ENCODE assay signal across 19 cellular contexts in genomic region chr11:130603585-130603906, GRCh38.
"Had no signal": no experiment of that assay in that cellular context is flagged by ENCODE, and none has a peak within 500 bp of the region (broad histone marks: within the 10 kb centered on the region; RNA-seq: fewer than 3 reads in every experiment).

No MANE protein-coding gene starts in this region.

- H3K4me3 Mint-ChIP-seq: activated naive CD4-positive, alpha-beta T cell treated with anti-CD3 and anti-CD28 coated beads, Interleukin-2, amount 10 ng/mL, durations not matched to agents 7 days and 5 days; activated naive CD8-positive, alpha-beta T cell treated with anti-CD3 and anti-CD28 coated beads, Interleukin-2, amount 10 ng/mL, durations not matched to agents 7 days and 5 days; activated T-cell treated with anti-CD3 and anti-CD28 coated beads, Interleukin-2, amount 50 U/mL, for 4 hours; T-helper 17 cell; WTC11 had no signal

- H3K27ac Mint-ChIP-seq: activated naive CD4-positive, alpha-beta T cell treated with anti-CD3 and anti-CD28 coated beads, Interleukin-2, amount 10 ng/mL, durations not matched to agents 7 days and 5 days; activated naive CD8-positive, alpha-beta T cell treated with anti-CD3 and anti-CD28 coated beads, Interleukin-2, amount 10 ng/mL, durations not matched to agents 7 days and 5 days; T-helper 17 cell; WTC11 had no signal

- DNase-seq: activated CD4-positive, alpha-beta T cell treated with anti-CD3 and anti-CD28 coated beads for 48 hours; activated CD4-positive, alpha-beta T cell treated with anti-CD3 and anti-CD28 coated beads, Interleukin-2, amount 50 U/mL, for 4 hours; activated CD4-positive, CD25-positive, alpha-beta regulatory T cell treated with anti-CD3 and anti-CD28 coated beads, Interleukin-2, amount 50 U/mL, for 72 hours; activated gamma-delta T cell; activated naive CD4-positive, alpha-beta T cell treated with anti-CD3 and anti-CD28 coated beads, Interleukin-2, amount 10 ng/mL, durations not matched to agents 7 days and 5 days; activated naive CD8-positive, alpha-beta T cell treated with anti-CD3 and anti-CD28 coated beads, Interleukin-2, amount 10 ng/mL, durations not matched to agents 7 days and 5 days; activated T-cell treated with anti-CD3 and anti-CD28 coated beads, Interleukin-2, amount 50 U/mL, for 4 hours; aorta; NCI-H1092; NCI-H1436; NCI-H1694 treated with DMSO at 0.1 percent for 48 hours; NCI-H510A treated with DMSO at 0.1 percent for 48 hours; PC-9; SIG-M5; T-helper 17 cell; T-helper 9 cell had no signal

- H3K4me2 ChIP-seq: KMS-11, PC-9 had no signal

- H3K36me3 Mint-ChIP-seq: activated naive CD4-positive, alpha-beta T cell treated with anti-CD3 and anti-CD28 coated beads, Interleukin-2, amount 10 ng/mL, durations not matched to agents 7 days and 5 days; activated naive CD8-positive, alpha-beta T cell treated with anti-CD3 and anti-CD28 coated beads, Interleukin-2, amount 10 ng/mL, durations not matched to agents 7 days and 5 days; WTC11 had no signal

- H3K9me3 Mint-ChIP-seq: activated naive CD4-positive, alpha-beta T cell treated with anti-CD3 and anti-CD28 coated beads, Interleukin-2, amount 10 ng/mL, durations not matched to agents 7 days and 5 days; activated T-cell treated with anti-CD3 and anti-CD28 coated beads, Interleukin-2, amount 50 U/mL, for 4 hours; WTC11 had no signal

- ATAC-seq: activated T-cell treated with anti-CD3 and anti-CD28 coated beads, Interleukin-2, amount 50 U/mL, for 4 hours; HepG2; T-helper 17 cell; WTC11 had no signal

- H3K27me3 Mint-ChIP-seq: activated naive CD8-positive, alpha-beta T cell treated with anti-CD3 and anti-CD28 coated beads, Interleukin-2, amount 10 ng/mL, durations not matched to agents 7 days and 5 days; T-helper 17 cell had no signal

- H3K9ac ChIP-seq: KMS-11 had no signal

- H3K4me1 Mint-ChIP-seq: activated naive CD4-positive, alpha-beta T cell treated with anti-CD3 and anti-CD28 coated beads, Interleukin-2, amount 10 ng/mL, durations not matched to agents 7 days and 5 days; activated naive CD8-positive, alpha-beta T cell treated with anti-CD3 and anti-CD28 coated beads, Interleukin-2, amount 10 ng/mL, durations not matched to agents 7 days and 5 days; T-helper 17 cell had no signal

- H2AFZ ChIP-seq: PC-9 had no signal

- H3K27ac ChIP-seq: KMS-11, PC-9 had no signal

- H3K4me3 ChIP-seq: PC-9 had no signal
